In genomic region chr12:57090924-57091632, GRCh38 we compare ENCODE assay signal across 6 cellular contexts.
DNase-seq lines count a peak whose midpoint lies in the region; ATAC-seq and TF ChIP-seq lines count a peak whose summit lies in the region.

No MANE protein-coding gene starts in this region.

- peaks cover 25% of the 10 kb centered on the region for H3K4me1 ChIP-seq in RWPE2 (ENCODE audit: insufficient read depth, poor library complexity, severe bottlenecking)

- H3K4me3 ChIP-seq in RWPE2 (ENCODE audit: severe bottlenecking) (peak overlapping the region; percentile 93), skin epidermis (peak overlapping the region; percentile 60 to 88 (median 81))

- no peaks in the 10 kb centered on the region for H3K27me3 ChIP-seq in RWPE2 (ENCODE audit: insufficient read depth, poor library complexity, severe bottlenecking)

- H3K27ac ChIP-seq in RWPE2 (ENCODE audit: poor library complexity, severe bottlenecking) (peak overlapping the region; percentile 99), epithelial cell of prostate (peak overlapping the region; percentile 99), skin epidermis (peak overlapping the region in 17 of 21 experiments; percentile 92 to 100 (median 99))

- no peak for TF ChIP-seq CTCF in RWPE2 (IDR thresholded peaks at IDR 0.05; ENCODE audit: poor library complexity, severe bottlenecking)

- DNase-seq in RWPE2 (ENCODE audit: low spot score) (no peak), epithelial cell of prostate (ENCODE audit: low read depth, low spot score) (no peak), HK-2 (ENCODE audit: unreplicated experiment) (no peak), SKM-1 treated with dmso at 0.1 percent for 144 hours (lab: John Stamatoyannopoulos, UW; ENCODE audit: unreplicated experiment) (no peak), DMS79 (lab: John Stamatoyannopoulos, UW) (no peak)

- ATAC-seq in RWPE2 (ENCODE audit: low read depth), result no peak

- peaks cover 49% of the 10 kb centered on the region for H3K36me3 ChIP-seq in RWPE2 (ENCODE audit: low read depth)

- H3K9me3 ChIP-seq in RWPE2 (ENCODE audit: severe bottlenecking), result no peaks in the 10 kb centered on the region
